Comparison of ENCODE assay signal across 15 cellular contexts in the genomic region with DNA sequence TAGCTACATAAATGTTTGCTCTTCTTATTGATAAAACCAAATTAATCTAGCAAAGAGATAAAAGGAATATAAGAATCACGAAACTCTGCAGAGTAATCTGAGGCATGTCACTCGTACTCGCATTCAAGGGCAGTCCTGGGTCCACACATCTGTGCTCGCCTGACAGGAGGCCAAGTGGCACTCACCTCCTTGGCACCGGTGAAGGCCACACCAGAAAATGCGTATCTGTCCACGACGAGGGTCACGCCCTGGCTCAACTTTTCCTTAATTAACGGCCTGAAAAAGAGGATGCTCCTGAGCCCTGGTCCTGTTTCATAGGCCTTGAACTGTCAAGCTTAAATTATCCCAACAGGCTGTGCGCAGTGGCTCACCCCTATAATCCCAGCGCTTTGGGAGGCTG. TPM values are rescaled to one million over a fixed set of nuclear protein-coding genes. Genes with fewer than 3 reads are reported as not detected.
A peak's percentile ranks its signal among the peaks of the same experiment; 100 is the strongest.
DNase-seq lines count a peak whose midpoint lies in the region; ATAC-seq and TF ChIP-seq lines count a peak whose summit lies in the region.
"Had no signal": no experiment of that assay in that cellular context is flagged by ENCODE, and none has a peak within 500 bp of the region (broad histone marks: within the 10 kb centered on the region; RNA-seq: fewer than 3 reads in every experiment).

No MANE protein-coding gene starts in this region.

- WGBS in GM23248 (ENCODE audit: low coverage in 1 of 2, low lambda C conversion rate in 2 of 2, missing lambda C conversion rate in 2 of 2), 2 experiments: 93 to 95% methylated on average over 12 of the region's 12 CpGs
- 41 to 71% (median 54%) methylated on average over 10 to 12 of the region's 12 CpGs for WGBS in adrenal gland, 4 donors

- DNase-seq in GM23248 (no peak), adrenal gland (peak in 6 of 7 donors; percentile 33 to 67 (median 56)), osteoblast (ENCODE audit: insufficient read length, low spot score, missing footprints) (no peak), uterus (no peak), NCI-H774 (lab: John Stamatoyannopoulos, UW) (no peak), cerebellar cortex (ENCODE audit: low spot score) (no peak)
- DNase-seq: AML-193, DMS79, NCI-H1417, NCI-H187 treated with DMSO at 0.1 percent for 48 hours, NCI-H345, NCI-H524 treated with DMSO at 0.1 percent for 48 hours had no signal

- H3K36me3 ChIP-seq in GM23248 (ENCODE audit: low read depth): peaks cover 9% of the 10 kb centered on the region
- H3K36me3 ChIP-seq in adrenal gland (replicated peaks in 1 of 2): peaks cover 0 to 22% of the 10 kb centered on the region in 2 donors
- peaks cover 69% of the 10 kb centered on the region for H3K36me3 ChIP-seq in osteoblast (ENCODE audit: insufficient read depth, low read length)
- no peaks in the 10 kb centered on the region for H3K36me3 ChIP-seq in uterus

- H3K9me3 ChIP-seq in GM23248 (ENCODE audit: low read depth) (no peaks in the 10 kb centered on the region), adrenal gland (replicated peaks in 1 of 3) (no peaks in the 10 kb centered on the region), osteoblast (ENCODE audit: low read depth, low read length) (no peaks in the 10 kb centered on the region), uterus (no peaks in the 10 kb centered on the region)
- H3K9me3 ChIP-seq: SJCRH30 had no signal

- H3K4me3 ChIP-seq in GM23248: no peak overlapping the region
- H3K4me3 ChIP-seq in adrenal gland: no peak overlapping the region
- no peak overlapping the region for H3K4me3 ChIP-seq in osteoblast (ENCODE audit: insufficient read depth, low read length)
- no peak overlapping the region for H3K4me3 ChIP-seq in uterus
- H3K4me3 ChIP-seq: SJCRH30 had no signal

- H3K9me2 ChIP-seq in GM23248 (ENCODE audit: insufficient read depth): no peaks in the 10 kb centered on the region

- H3K4me2 ChIP-seq in GM23248 (ENCODE audit: unreplicated experiment): peak overlapping the region; percentile 87
- no peak overlapping the region for H3K4me2 ChIP-seq in osteoblast (ENCODE audit: insufficient read depth, low read length)

- TF ChIP-seq POLR2A in adrenal gland (IDR thresholded peaks at IDR 0.05) (no peak), uterus (IDR thresholded peaks at IDR 0.05) (no peak)

- no peak for ATAC-seq in GM18519 (IDR thresholded peaks at IDR 0.05; ENCODE audit: low FRiP score, unreplicated experiment)

- TF ChIP-seq CTCF in adrenal gland (IDR thresholded peaks at IDR 0.05) (no peak), osteoblast (IDR thresholded peaks at IDR 0.05; ENCODE audit: extremely low read depth, low read depth, low read length) (no peak), uterus (IDR thresholded peaks at IDR 0.05) (no peak)

- no peaks in the 10 kb centered on the region for H4K20me1 ChIP-seq in GM23248 (ENCODE audit: insufficient read depth)
- no peaks in the 10 kb centered on the region for H4K20me1 ChIP-seq in osteoblast (ENCODE audit: insufficient read depth, low read length)

- H3F3A ChIP-seq in GM23248 (ENCODE audit: insufficient read depth): peaks cover 43% of the 10 kb centered on the region

- no peak overlapping the region; the same call in 1 of the 2 replicates for H3K9ac ChIP-seq in GM23248

- intact Hi-C loops in adrenal gland (cut with DNase I): no loop called here
- intact Hi-C loops in uterus (cut with DNase I; ENCODE audit: low total_unique reads): no loop called here

- no peak overlapping the region for H2AFZ ChIP-seq in GM23248
- H2AFZ ChIP-seq in osteoblast (ENCODE audit: low read length): no peak overlapping the region

- in situ Hi-C loops in GM23248 (cut with MboI): no loop called here

- peak overlapping the region; percentile 91 for H3K27ac ChIP-seq in GM23248
- peak overlapping the region in 1 of 5 donors; percentile 78 for H3K27ac ChIP-seq in adrenal gland
- H3K27ac ChIP-seq in osteoblast (ENCODE audit: low read depth, low read length): peak overlapping the region; percentile 80
- H3K27ac ChIP-seq in uterus: peak overlapping the region; percentile 58 to 77
- H3K27ac ChIP-seq: C4-2B had no signal

- H3K4me1 ChIP-seq in GM23248 (ENCODE audit: insufficient read depth) (peaks cover 23% of the 10 kb centered on the region), adrenal gland (replicated peaks in 1 of 2) (peaks cover 0 to 9% of the 10 kb centered on the region in 2 donors), osteoblast (ENCODE audit: insufficient read depth, low read length) (peaks cover 23% of the 10 kb centered on the region), uterus (no peaks in the 10 kb centered on the region)

- H3K79me2 ChIP-seq in GM23248 (ENCODE audit: insufficient read depth) (peaks cover 44% of the 10 kb centered on the region), osteoblast (ENCODE audit: insufficient read depth, low read length) (peaks cover 38% of the 10 kb centered on the region)

- no peaks in the 10 kb centered on the region for H3K27me3 ChIP-seq in GM23248 (replicated peaks; ENCODE audit: insufficient read depth)
- no peaks in the 10 kb centered on the region for H3K27me3 ChIP-seq in adrenal gland
- H3K27me3 ChIP-seq in osteoblast (ENCODE audit: insufficient read depth, low read length): no peaks in the 10 kb centered on the region
- H3K27me3 ChIP-seq in uterus: no peaks in the 10 kb centered on the region
- H3K27me3 ChIP-seq: SJCRH30 had no signal

RNA-seq across cellular contexts. Expression of a gene that starts 6.6 kb away (rescaled TPM):
- total RNA-seq in GM23248 (2014; rRNA removed; shearing (Covaris generic)): 27.9 and 44.6 TPM in 2 replicates
- polyA plus RNA-seq in GM23248 (2016; fragmentation: Nextera tagmentation; extraction: Ambion mirVana) (78.7 and 82.6 TPM in 2 replicates), adrenal gland (10 to 100 TPM; 10.4 to 15.4 (median 11.1) TPM)
- total RNA-seq in adrenal gland (10 to 100 TPM; 12.3 to 40.4 (median 23.4) TPM), osteoblast (12.7 and 14.1 TPM in 2 replicates), uterus (10 to 100 TPM in 1 of 4 donors, 1 to 10 TPM in 2, under 1 TPM in 1; 0.59 to 17.8 (median 8.4) TPM)

RNA-seq across cellular contexts. Expression of a gene that starts 21.8 kb away (rescaled TPM):
- 13.5 and 20.3 TPM in 2 replicates for total RNA-seq in GM23248 (2014; rRNA removed; shearing (Covaris generic))
- 9.8 and 10.8 TPM in 2 replicates for polyA plus RNA-seq in GM23248 (2016; fragmentation: Nextera tagmentation; extraction: Ambion mirVana)
- total RNA-seq in adrenal gland: 10 to 100 TPM; 13.3 to 37.7 (median 27.2) TPM
- 10 to 100 TPM; 20.8 to 83.1 (median 55.3) TPM for polyA plus RNA-seq in adrenal gland
- 16.6 and 18.6 TPM in 2 replicates for total RNA-seq in osteoblast
- 10 to 100 TPM in 3 of 4 donors, 1 to 10 TPM in 1; 6.8 to 50.0 (median 27.9) TPM for total RNA-seq in uterus

RNA-seq across cellular contexts. Expression of a gene that starts 42.6 kb away (rescaled TPM):
- total RNA-seq in GM23248 (2014; rRNA removed; shearing (Covaris generic)): 53.4 and 85.5 TPM in 2 replicates
- polyA plus RNA-seq in GM23248 (2016; fragmentation: Nextera tagmentation; extraction: Ambion mirVana): 65.3 and 67.2 TPM in 2 replicates
- total RNA-seq in adrenal gland: 100 to 1,000 TPM in 1 of 8 donors, 10 to 100 TPM in 7; 37.3 to 100 (median 60.2) TPM
- polyA plus RNA-seq in adrenal gland: 100 to 1,000 TPM in 1 of 3 donors, 10 to 100 TPM in 2; 44.6 to 167 (median 77.5) TPM
- 42.7 and 48.0 TPM in 2 replicates for total RNA-seq in osteoblast
- total RNA-seq in uterus: 10 to 100 TPM; 14.4 to 99.8 (median 56.7) TPM

RNA-seq across cellular contexts. Expression of a gene that starts 43.1 kb away (rescaled TPM):
- 43.0 and 46.4 TPM in 2 replicates for total RNA-seq in GM23248 (2014; rRNA removed; shearing (Covaris generic))
- 52.4 and 53.4 TPM in 2 replicates for polyA plus RNA-seq in GM23248 (2016; fragmentation: Nextera tagmentation; extraction: Ambion mirVana)
- total RNA-seq in adrenal gland: 10 to 100 TPM; 27.6 to 48.7 (median 37.3) TPM
- polyA plus RNA-seq in adrenal gland: 10 to 100 TPM; 23.9 to 62.9 (median 54.9) TPM
- 43.3 and 43.4 TPM in 2 replicates for total RNA-seq in osteoblast
- total RNA-seq in uterus: 10 to 100 TPM; 21.2 to 42.7 (median 28.9) TPM

RNA-seq across cellular contexts. Expression of a gene that starts 54.4 kb away (rescaled TPM):
- 19.1 and 19.6 TPM in 2 replicates for total RNA-seq in GM23248 (2014; rRNA removed; shearing (Covaris generic))
- polyA plus RNA-seq in GM23248 (2016; fragmentation: Nextera tagmentation; extraction: Ambion mirVana): 8.3 and 9.7 TPM in 2 replicates
- 10 to 100 TPM; 22.2 to 67.5 (median 38.1) TPM for total RNA-seq in adrenal gland
- polyA plus RNA-seq in adrenal gland: 100 to 1,000 TPM in 1 of 3 donors, 10 to 100 TPM in 1, 1 to 10 TPM in 1; 4.3 to 131 (median 87.1) TPM
- total RNA-seq in osteoblast: 14.1 and 15.6 TPM in 2 replicates
- 10 to 100 TPM in 2 of 4 donors, 1 to 10 TPM in 2; 5.3 to 54.4 (median 13.7) TPM for total RNA-seq in uterus

Comparison
In these comparisons a context has a peak if more than half of its experiments do, and no peak if none do; other contexts are left out.
1. DNase-seq: peak in adrenal gland (6 of 7); none in GM23248 (single experiment), osteoblast (single experiment), uterus (0 of 2), NCI-H774 (single experiment) and cerebellar cortex (single experiment).